In genomic region chr11:57586711-57587110, GRCh38 we compare ENCODE assay signal across 22 cellular contexts. TPM values are rescaled to one million over a fixed set of nuclear protein-coding genes. Genes with fewer than 3 reads are reported as not detected.
DNase-seq lines count a peak whose midpoint lies in the region; ATAC-seq, FAIRE-seq and TF ChIP-seq lines count a peak whose summit lies in the region.
"Had no signal": no experiment of that assay in that cellular context is flagged by ENCODE, and none has a peak within 500 bp of the region (broad histone marks: within the 10 kb centered on the region; RNA-seq: fewer than 3 reads in every experiment).

No MANE protein-coding gene starts in this region.

- no peak for FAIRE-seq in HepG2 (lab: Jason Lieb, UNC)
- FAIRE-seq: D721Med, G401.6, GM12892, H54 had no signal

- no peak overlapping the region for H2AFZ ChIP-seq in HepG2 (ENCODE audit: low read length)
- H2AFZ ChIP-seq in Karpas-422 (ENCODE audit: low read length): no peak overlapping the region

- TF ChIP-seq CTCF in right lobe of liver (IDR thresholded peaks at IDR 0.05) (no peak), HepG2 (CRISPR knock-in tag; IDR thresholded peaks at IDR 0.05) (no peak), fibroblast of the aortic adventitia (IDR thresholded peaks at IDR 0.05; ENCODE audit: insufficient read depth, low read length) (no peak), upper lobe of right lung (IDR thresholded peaks at IDR 0.05) (no peak)

- CTCF ChIA-PET in HepG2 (lab: Yijun Ruan, JAX; ENCODE audit: low intra/inter-chr PET ratio, low total read pairs): no interaction called here

- no peaks in the 10 kb centered on the region for H3K79me2 ChIP-seq in HepG2 (ENCODE audit: insufficient read depth, low read length)
- H3K79me2 ChIP-seq in Karpas-422 (ENCODE audit: low read length): no peaks in the 10 kb centered on the region

- WGBS in right lobe of liver (ENCODE audit: insufficient coverage, low coverage, low lambda C conversion rate, missing lambda C conversion rate): 43% methylated on average over 2 of the region's 2 CpGs
- WGBS in HepG2 (ENCODE audit: low lambda C conversion rate): 41% methylated on average over 2 of the region's 2 CpGs

- POLR2A ChIA-PET in HepG2 (lab: Yijun Ruan, JAX): no interaction called here

- no peak overlapping the region for H3K9ac ChIP-seq in HepG2 (ENCODE audit: insufficient read depth, low read depth, low read length)
- H3K9ac ChIP-seq in Karpas-422 (ENCODE audit: low read length): no peak overlapping the region

- no peaks in the 10 kb centered on the region for H3K9me2 ChIP-seq in Karpas-422 (replicated peaks; ENCODE audit: insufficient read depth, low read length)

- in situ Hi-C loops in HepG2 (cut with HindIII; ENCODE audit: extremely low pct_ligation_motif_present, low pct_unique_long_range_greater_than_20kb): no loop called here

- H3K4me3 ChIP-seq in right lobe of liver (no peak overlapping the region), HepG2 (replicated peaks in 1 of 3; ENCODE audit: insufficient read depth in 1 of 3, low read depth in 2 of 3, low read length in 3 of 3) (no peak overlapping the region), fibroblast of the aortic adventitia (ENCODE audit: low read depth, low read length) (no peak overlapping the region), upper lobe of right lung (no peak overlapping the region), Karpas-422 (ENCODE audit: low read length) (no peak overlapping the region)
- H3K4me3 ChIP-seq: HAP-1 had no signal

- intact Hi-C loops in right lobe of liver (cut with DNase I): no loop called here
- intact Hi-C loops in HepG2 (cut with micrococcal nuclease; ENCODE audit: unreplicated experiment): no loop called here
- intact Hi-C loops in upper lobe of right lung (cut with DNase I): no loop called here

- TF ChIP-seq POLR2A in right lobe of liver (IDR thresholded peaks at IDR 0.05) (no peak), HepG2 (IDR thresholded peaks at IDR 0.05; ENCODE audit: insufficient read depth in 1 of 2, low read depth in 2 of 2, low read length in 2 of 2) (no peak)

- no peaks in the 10 kb centered on the region for H4K20me1 ChIP-seq in HepG2 (ENCODE audit: insufficient read depth, low read length)
- no peaks in the 10 kb centered on the region for H4K20me1 ChIP-seq in Karpas-422 (ENCODE audit: insufficient read depth, low read depth, low read length)

- DNase-seq in right lobe of liver (no peak), HepG2 (ENCODE audit: low spot score) (no peak), MV-4-11 (lab: John Stamatoyannopoulos, UW) (peak; percentile 2), fibroblast of the aortic adventitia (ENCODE audit: low read depth) (peak; percentile 13), upper lobe of right lung (no peak), SHP77 treated with DMSO at 0.1 percent for 48 hours (lab: John Stamatoyannopoulos, UW) (no peak), DMS 273 treated with DMSO at 0.1 percent for 48 hours (lab: John Stamatoyannopoulos, UW) (no peak), Karpas-422 (no peak)
- DNase-seq: 8988T; CD4-positive, alpha-beta T cell; CD8-positive, alpha-beta memory T cell; DMS53; DMS79 treated with DMSO at 0.1 percent for 48 hours; GOT3 had no signal

- H3K27ac ChIP-seq in right lobe of liver (peak overlapping the region in 2 of 3 donors; percentile 79 to 93), HepG2 (ENCODE audit: extremely low read length, insufficient read depth, low read length) (no peak overlapping the region), upper lobe of right lung (no peak overlapping the region), Karpas-422 (ENCODE audit: low read length) (no peak overlapping the region)

- TF ChIP-seq RAD21 in HepG2 (CRISPR knock-in tag; IDR thresholded peaks at IDR 0.05): no peak

- BruUV-seq in HepG2 (replicated peaks; lab: Mats Ljungman, UMichigan): no TSS peak

- no peak for TF ChIP-seq EP300 in HepG2 (IDR thresholded peaks at IDR 0.05; ENCODE audit: low read depth in 2 of 2, low read length in 2 of 2)
- TF ChIP-seq EP300 in HepG2 (CRISPR knock-in tag; IDR thresholded peaks at IDR 0.05; ENCODE audit: borderline replicate concordance): no peak

- H3K4me1 ChIP-seq in right lobe of liver: peaks cover 0 to 32% (median 10%) of the 10 kb centered on the region in 4 donors
- peaks cover 36% of the 10 kb centered on the region for H3K4me1 ChIP-seq in HepG2 (ENCODE audit: insufficient read depth, low read length)
- H3K4me1 ChIP-seq in upper lobe of right lung: no peaks in the 10 kb centered on the region
- H3K4me1 ChIP-seq in Karpas-422 (ENCODE audit: low read length): no peaks in the 10 kb centered on the region
- H3K4me1 ChIP-seq: HAP-1 had no signal

- ATAC-seq in right lobe of liver (peak in 3 of 4 donors; percentile 20 to 57 (median 54)), HepG2 (no peak), upper lobe of right lung (peak; percentile 29)

- H3K36me3 ChIP-seq in right lobe of liver (no peaks in the 10 kb centered on the region), HepG2 (replicated peaks in 1 of 2; ENCODE audit: control insufficient read depth in 1 of 2, insufficient read depth in 2 of 2, low read length in 2 of 2) (no peaks in the 10 kb centered on the region), upper lobe of right lung (no peaks in the 10 kb centered on the region), Karpas-422 (ENCODE audit: insufficient read depth, low read length) (no peaks in the 10 kb centered on the region)
- H3K36me3 ChIP-seq: HAP-1 had no signal

- H3K4me2 ChIP-seq in HepG2 (ENCODE audit: low read depth, low read length) (no peak overlapping the region), Karpas-422 (ENCODE audit: low read depth, low read length, poor library complexity, severe bottlenecking) (no peak overlapping the region)

- H3K27me3 ChIP-seq in right lobe of liver (no peaks in the 10 kb centered on the region), HepG2 (ENCODE audit: control insufficient read depth in 1 of 2, insufficient read depth in 2 of 2, low read length in 2 of 2) (peaks cover 0 to 3% of the 10 kb centered on the region in 2 experiments; a peak in 1 of 5 replicates), upper lobe of right lung (no peaks in the 10 kb centered on the region), Karpas-422 (ENCODE audit: low read length) (no peaks in the 10 kb centered on the region)

- H3K9me3 ChIP-seq in right lobe of liver (no peaks in the 10 kb centered on the region), HepG2 (ENCODE audit: low read length) (no peaks in the 10 kb centered on the region), upper lobe of right lung (no peaks in the 10 kb centered on the region), Karpas-422 (ENCODE audit: low read length) (no peaks in the 10 kb centered on the region)
- H3K9me3 ChIP-seq: HAP-1 had no signal

RNA-seq across cellular contexts. Expression of gene SERPING1, which starts 10.8 kb away (rescaled TPM):
- 1,000 to 10,000 TPM; 1,903 to 2,571 (median 2,194) TPM for total RNA-seq in right lobe of liver
- total RNA-seq in HepG2 (2016; rRNA removed; fragmentation: Illumina TruSeq; extraction: Trizol): 1.6 and 2.0 TPM in 2 replicates
- total RNA-seq in HepG2 (2016; cell fraction: cytosol; rRNA removed; fragmentation: Illumina TruSeq; extraction: Trizol; ENCODE audit: low read depth): 0.71 TPM in 2 replicates
- 1.5 and 1.9 TPM in 2 replicates for total RNA-seq in HepG2 (2016; cell fraction: insoluble cytoplasmic fraction; rRNA removed; fragmentation: Illumina TruSeq; extraction: Trizol)
- total RNA-seq in HepG2 (2016; cell fraction: membrane; rRNA removed; fragmentation: Illumina TruSeq; extraction: Trizol): 0.87 and 1.2 TPM in 2 replicates
- total RNA-seq in HepG2 (2016; cell fraction: nucleus; rRNA removed; fragmentation: Illumina TruSeq; extraction: Trizol): 3.8 and 5.3 TPM in 2 replicates
- polyA plus RNA-seq in HepG2 (2011; rRNA removed): 10.4 and 23.3 TPM in 2 replicates
- 10.6 and 20.0 TPM in 2 replicates for polyA plus RNA-seq in HepG2 (2011; cell fraction: cytosol; rRNA removed)
- polyA plus RNA-seq in HepG2 (2011; cell fraction: nucleus; rRNA removed): 13.7 and 21.4 TPM in 2 replicates
- polyA plus RNA-seq in HepG2 (2012): 10.2 and 20.7 TPM in 2 replicates
- 2.0 and 2.4 TPM in 2 replicates for polyA plus RNA-seq in HepG2 (2016; cell fraction: cytosol; fragmentation: Illumina TruSeq; extraction: Trizol; ENCODE audit: low read depth)
- 5.1 and 5.2 TPM in 2 replicates for polyA plus RNA-seq in HepG2 (2016; cell fraction: insoluble cytoplasmic fraction; fragmentation: Illumina TruSeq; extraction: Trizol; ENCODE audit: low read depth)
- 2.1 and 3.4 TPM in 2 replicates for polyA plus RNA-seq in HepG2 (2016; cell fraction: membrane; fragmentation: Illumina TruSeq; extraction: Trizol; ENCODE audit: low read depth)
- polyA plus RNA-seq in HepG2 (2016; cell fraction: nucleus; fragmentation: Illumina TruSeq; extraction: Trizol; ENCODE audit: insufficient read depth, low read depth): 15.9 and 17.7 TPM in 2 replicates
- 8.2 TPM in 1 of 2 replicates, not detected in the other for polyA minus RNA-seq in HepG2 (2011; rRNA and poly(A)+ RNA removed; ENCODE audit: low replicate concordance)
- 4.2 and 11.2 TPM in 2 replicates for polyA minus RNA-seq in HepG2 (2011; cell fraction: cytosol; rRNA and poly(A)+ RNA removed)
- polyA minus RNA-seq in HepG2 (2011; cell fraction: nucleus; rRNA and poly(A)+ RNA removed): 2.2 and 7.8 TPM in 2 replicates
- 64.9 and 77.0 TPM in 2 replicates for total RNA-seq in fibroblast of the aortic adventitia (ENCODE audit: low replicate concordance)
- 490 TPM for total RNA-seq in upper lobe of right lung
- total RNA-seq in Karpas-422 (2014; rRNA removed; shearing (Covaris generic); ENCODE audit: low replicate concordance): not detected in 2 replicates
- total RNA-seq: CD8-positive, alpha-beta memory T cell had no signal
- polyA plus RNA-seq: CD8-positive, alpha-beta memory T cell had no signal

RNA-seq across cellular contexts. Expression of gene UBE2L6, which starts 19.2 kb away (rescaled TPM):
- total RNA-seq in right lobe of liver (100 to 1,000 TPM in 1 of 6 experiments, 10 to 100 TPM in 5; 36.6 to 124 (median 58.6) TPM), HepG2 (2016; rRNA removed; fragmentation: Illumina TruSeq; extraction: Trizol) (30.3 and 37.6 TPM in 2 replicates), fibroblast of the aortic adventitia (ENCODE audit: low replicate concordance) (30.6 and 41.1 TPM in 2 replicates), upper lobe of right lung (120 TPM)
- total RNA-seq in HepG2 (2016; cell fraction: cytosol; rRNA removed; fragmentation: Illumina TruSeq; extraction: Trizol; ENCODE audit: low read depth): 17.4 and 20.5 TPM in 2 replicates
- total RNA-seq in HepG2 (2016; cell fraction: insoluble cytoplasmic fraction; rRNA removed; fragmentation: Illumina TruSeq; extraction: Trizol): 27.8 and 37.8 TPM in 2 replicates
- 26.3 and 29.3 TPM in 2 replicates for total RNA-seq in HepG2 (2016; cell fraction: membrane; rRNA removed; fragmentation: Illumina TruSeq; extraction: Trizol)
- total RNA-seq in HepG2 (2016; cell fraction: nucleus; rRNA removed; fragmentation: Illumina TruSeq; extraction: Trizol): 9.1 and 12.2 TPM in 2 replicates
- 30.4 and 38.3 TPM in 2 replicates for polyA plus RNA-seq in HepG2 (2011; rRNA removed)
- 42.3 and 44.9 TPM in 2 replicates for polyA plus RNA-seq in HepG2 (2011; cell fraction: cytosol; rRNA removed)
- 12.0 and 15.7 TPM in 2 replicates for polyA plus RNA-seq in HepG2 (2011; cell fraction: nucleus; rRNA removed)
- polyA plus RNA-seq in HepG2 (2012): 27.5 and 35.0 TPM in 2 replicates
- polyA plus RNA-seq in HepG2 (2016; cell fraction: cytosol; fragmentation: Illumina TruSeq; extraction: Trizol; ENCODE audit: low read depth): 27.4 and 32.1 TPM in 2 replicates
- polyA plus RNA-seq in HepG2 (2016; cell fraction: insoluble cytoplasmic fraction; fragmentation: Illumina TruSeq; extraction: Trizol; ENCODE audit: low read depth): 54.7 and 56.6 TPM in 2 replicates
- 33.1 and 34.4 TPM in 2 replicates for polyA plus RNA-seq in HepG2 (2016; cell fraction: membrane; fragmentation: Illumina TruSeq; extraction: Trizol; ENCODE audit: low read depth)
- 19.0 and 19.8 TPM in 2 replicates for polyA plus RNA-seq in HepG2 (2016; cell fraction: nucleus; fragmentation: Illumina TruSeq; extraction: Trizol; ENCODE audit: insufficient read depth, low read depth)
- polyA minus RNA-seq in HepG2 (2011; rRNA and poly(A)+ RNA removed; ENCODE audit: low replicate concordance): 2.5 and 57.1 TPM in 2 replicates
- 10.2 and 16.3 TPM in 2 replicates for polyA minus RNA-seq in HepG2 (2011; cell fraction: cytosol; rRNA and poly(A)+ RNA removed)
- polyA minus RNA-seq in HepG2 (2011; cell fraction: nucleus; rRNA and poly(A)+ RNA removed): 3.5 and 6.6 TPM in 2 replicates
- total RNA-seq in Karpas-422 (2014; rRNA removed; shearing (Covaris generic); ENCODE audit: low replicate concordance): 123 and 129 TPM in 2 replicates

RNA-seq across cellular contexts. Expression of gene SMTNL1, which starts 49.3 kb away (rescaled TPM):
- total RNA-seq in right lobe of liver (not detected), HepG2 (2016; rRNA removed; fragmentation: Illumina TruSeq; extraction: Trizol) (not detected in 2 replicates), fibroblast of the aortic adventitia (ENCODE audit: low replicate concordance) (not detected in 2 replicates), upper lobe of right lung (not detected)
- total RNA-seq in HepG2 (2016; cell fraction: cytosol; rRNA removed; fragmentation: Illumina TruSeq; extraction: Trizol; ENCODE audit: low read depth): not detected in 2 replicates
- not detected in 2 replicates for total RNA-seq in HepG2 (2016; cell fraction: insoluble cytoplasmic fraction; rRNA removed; fragmentation: Illumina TruSeq; extraction: Trizol)
- total RNA-seq in HepG2 (2016; cell fraction: membrane; rRNA removed; fragmentation: Illumina TruSeq; extraction: Trizol): not detected in 2 replicates
- total RNA-seq in HepG2 (2016; cell fraction: nucleus; rRNA removed; fragmentation: Illumina TruSeq; extraction: Trizol): not detected in 2 replicates
- polyA plus RNA-seq in HepG2 (2011; rRNA removed): 0.04 TPM in 1 of 2 replicates, not detected in the other
- not detected in 2 replicates for polyA plus RNA-seq in HepG2 (2011; cell fraction: cytosol; rRNA removed)
- not detected in 2 replicates for polyA plus RNA-seq in HepG2 (2011; cell fraction: nucleus; rRNA removed)
- polyA plus RNA-seq in HepG2 (2012): not detected in 2 replicates
- not detected in 2 replicates for polyA plus RNA-seq in HepG2 (2016; cell fraction: cytosol; fragmentation: Illumina TruSeq; extraction: Trizol; ENCODE audit: low read depth)
- polyA plus RNA-seq in HepG2 (2016; cell fraction: insoluble cytoplasmic fraction; fragmentation: Illumina TruSeq; extraction: Trizol; ENCODE audit: low read depth): not detected in 2 replicates
- polyA plus RNA-seq in HepG2 (2016; cell fraction: membrane; fragmentation: Illumina TruSeq; extraction: Trizol; ENCODE audit: low read depth): not detected in 2 replicates
- polyA plus RNA-seq in HepG2 (2016; cell fraction: nucleus; fragmentation: Illumina TruSeq; extraction: Trizol; ENCODE audit: insufficient read depth, low read depth): not detected in 2 replicates
- polyA minus RNA-seq in HepG2 (2011; rRNA and poly(A)+ RNA removed; ENCODE audit: low replicate concordance): not detected in 2 replicates
- polyA minus RNA-seq in HepG2 (2011; cell fraction: cytosol; rRNA and poly(A)+ RNA removed): not detected in 2 replicates
- not detected in 2 replicates for polyA minus RNA-seq in HepG2 (2011; cell fraction: nucleus; rRNA and poly(A)+ RNA removed)
- total RNA-seq in Karpas-422 (2014; rRNA removed; shearing (Covaris generic); ENCODE audit: low replicate concordance): not detected in 2 replicates
- total RNA-seq: A673; CD4-positive, alpha-beta T cell; CD8-positive, alpha-beta memory T cell had no signal
- polyA plus RNA-seq: BJ, CD14-positive monocyte had no signal

RNA-seq across cellular contexts. Expression of gene TIMM10, which starts 56.2 kb away (rescaled TPM):
- total RNA-seq in right lobe of liver: 10 to 100 TPM; 19.6 to 48.5 (median 39.0) TPM
- total RNA-seq in HepG2 (2016; rRNA removed; fragmentation: Illumina TruSeq; extraction: Trizol): 82.2 and 103 TPM in 2 replicates
- total RNA-seq in HepG2 (2016; cell fraction: cytosol; rRNA removed; fragmentation: Illumina TruSeq; extraction: Trizol; ENCODE audit: low read depth): 40.9 and 52.7 TPM in 2 replicates
- total RNA-seq in HepG2 (2016; cell fraction: insoluble cytoplasmic fraction; rRNA removed; fragmentation: Illumina TruSeq; extraction: Trizol): 87.8 and 108 TPM in 2 replicates
- total RNA-seq in HepG2 (2016; cell fraction: membrane; rRNA removed; fragmentation: Illumina TruSeq; extraction: Trizol): 48.0 and 65.2 TPM in 2 replicates
- 27.4 and 31.3 TPM in 2 replicates for total RNA-seq in HepG2 (2016; cell fraction: nucleus; rRNA removed; fragmentation: Illumina TruSeq; extraction: Trizol)
- polyA plus RNA-seq in HepG2 (2011; rRNA removed): 56.3 and 67.8 TPM in 2 replicates
- polyA plus RNA-seq in HepG2 (2011; cell fraction: cytosol; rRNA removed): 81.8 and 94.3 TPM in 2 replicates
- 18.2 and 20.2 TPM in 2 replicates for polyA plus RNA-seq in HepG2 (2011; cell fraction: nucleus; rRNA removed)
- 46.7 and 55.3 TPM in 2 replicates for polyA plus RNA-seq in HepG2 (2012)
- 53.7 and 66.6 TPM in 2 replicates for polyA plus RNA-seq in HepG2 (2016; cell fraction: cytosol; fragmentation: Illumina TruSeq; extraction: Trizol; ENCODE audit: low read depth)
- polyA plus RNA-seq in HepG2 (2016; cell fraction: insoluble cytoplasmic fraction; fragmentation: Illumina TruSeq; extraction: Trizol; ENCODE audit: low read depth): 106 and 130 TPM in 2 replicates
- 52.5 and 68.9 TPM in 2 replicates for polyA plus RNA-seq in HepG2 (2016; cell fraction: membrane; fragmentation: Illumina TruSeq; extraction: Trizol; ENCODE audit: low read depth)
- 53.7 and 58.9 TPM in 2 replicates for polyA plus RNA-seq in HepG2 (2016; cell fraction: nucleus; fragmentation: Illumina TruSeq; extraction: Trizol; ENCODE audit: insufficient read depth, low read depth)
- polyA minus RNA-seq in HepG2 (2011; rRNA and poly(A)+ RNA removed; ENCODE audit: low replicate concordance): 28.3 and 58.4 TPM in 2 replicates
- polyA minus RNA-seq in HepG2 (2011; cell fraction: cytosol; rRNA and poly(A)+ RNA removed): 7.7 and 8.8 TPM in 2 replicates
- polyA minus RNA-seq in HepG2 (2011; cell fraction: nucleus; rRNA and poly(A)+ RNA removed): 11.8 and 13.6 TPM in 2 replicates
- 32.1 and 77.5 TPM in 2 replicates for total RNA-seq in fibroblast of the aortic adventitia (ENCODE audit: low replicate concordance)
- 34.7 TPM for total RNA-seq in upper lobe of right lung
- total RNA-seq in Karpas-422 (2014; rRNA removed; shearing (Covaris generic); ENCODE audit: low replicate concordance): 48.0 and 49.8 TPM in 2 replicates

Comparison
In these comparisons a context has a peak if more than half of its experiments do, and no peak if none do; other contexts are left out.
1. H3K27ac ChIP-seq: peak in right lobe of liver (2 of 3); none in HepG2 (single experiment), upper lobe of right lung (single experiment) and Karpas-422 (single experiment).
2. RNA of gene SERPING1, which starts 10.8 kb away (total RNA-seq): 1,903 to 2,571 TPM in right lobe of liver, 490 TPM in upper lobe of right lung (single experiment) and 64.9 to 77.0 TPM in fibroblast of the aortic adventitia; 0.71 to 5.3 TPM in HepG2 and not detected in Karpas-422; every median in the first group is over 10 times any median in the second.
3. DNase-seq: peak in MV-4-11 (single experiment) and fibroblast of the aortic adventitia (single experiment); none in right lobe of liver (0 of 3), HepG2 (single experiment), upper lobe of right lung (single experiment), SHP77 treated with DMSO at 0.1 percent for 48 hours (single experiment), DMS 273 treated with DMSO at 0.1 percent for 48 hours (single experiment) and Karpas-422 (single experiment).